ENCODE assay signal across 1 cellular context in genomic region chr2:46547223-46548102, GRCh38.
TF ChIP-seq lines count a peak whose summit lies in the region.

No MANE protein-coding gene starts in this region.

TF ChIP-seq in HepG2, 621 proteins besides CTCF, POLR2A, EP300 and RAD21 (continued from another document and continues in another):
- TF ChIP-seq TFDP1 (CRISPR knock-in tag; IDR thresholded peaks at IDR 0.05; ENCODE audit: borderline replicate concordance) (no peak), ZNF205 (CRISPR knock-in tag; IDR thresholded peaks at IDR 0.05) (peak; percentile 91; the same call in 1 of the 2 replicates), UBTF (CRISPR knock-in tag; IDR thresholded peaks at IDR 0.05) (peak; percentile 42; the same call in 1 of the 2 replicates), ETV5 (CRISPR knock-in tag; IDR thresholded peaks at IDR 0.05; ENCODE audit: borderline replicate concordance) (peak; percentile 54; the same call in 1 of the 2 replicates), RBAK (CRISPR knock-in tag; IDR thresholded peaks at IDR 0.05) (0 out of 2 replicates have a peak, but pooled peaks have one; percentile 56), ZNF12 (CRISPR knock-in tag; IDR thresholded peaks at IDR 0.05) (no peak), RNF219 (CRISPR knock-in tag; IDR thresholded peaks at IDR 0.05) (no peak), ELF4 (CRISPR knock-in tag; IDR thresholded peaks at IDR 0.05; ENCODE audit: borderline replicate concordance) (no peak), MED8 (CRISPR knock-in tag; IDR thresholded peaks at IDR 0.05; ENCODE audit: insufficient replicate concordance) (no peak), ARID3A (IDR thresholded peaks at IDR 0.05; ENCODE audit: low read depth, low read length) (no peak), ZFP37 (CRISPR knock-in tag; IDR thresholded peaks at IDR 0.05; ENCODE audit: borderline replicate concordance) (no peak), BCLAF1 (IDR thresholded peaks at IDR 0.05) (no peak), SALL1 (CRISPR knock-in tag; IDR thresholded peaks at IDR 0.05) (peak; percentile 79; the same call in 1 of the 2 replicates), PRMT3 (CRISPR knock-in tag; IDR thresholded peaks at IDR 0.05; ENCODE audit: borderline replicate concordance, low read depth) (peak; percentile 63; the same call in 1 of the 2 replicates), PHF20 (CRISPR knock-in tag; IDR thresholded peaks at IDR 0.05) (no peak), ZFY (CRISPR knock-in tag; IDR thresholded peaks at IDR 0.05) (no peak; the same call in 1 of the 2 replicates), ZNF556 (CRISPR knock-in tag; IDR thresholded peaks at IDR 0.05; ENCODE audit: borderline replicate concordance) (no peak), ZNF260 (CRISPR knock-in tag; IDR thresholded peaks at IDR 0.05; ENCODE audit: borderline replicate concordance, low read depth) (no peak), HOXA9 (CRISPR knock-in tag; IDR thresholded peaks at IDR 0.05; ENCODE audit: borderline replicate concordance) (peak; percentile 77), PHF21A (CRISPR knock-in tag; IDR thresholded peaks at IDR 0.05) (0 out of 2 replicates have a peak, but pooled peaks have one; percentile 44), ZNF660 (CRISPR knock-in tag; IDR thresholded peaks at IDR 0.05; ENCODE audit: borderline replicate concordance, low read depth) (no peak), ETS1 (CRISPR knock-in tag; IDR thresholded peaks at IDR 0.05) (no peak), ZMYM4 (CRISPR knock-in tag; IDR thresholded peaks at IDR 0.05) (0 out of 2 replicates have a peak, but pooled peaks have one; percentile 45), ZNF850 (CRISPR knock-in tag; conservative IDR thresholded peaks at IDR 0.05) (no peak), ZNF672 (CRISPR knock-in tag; IDR thresholded peaks at IDR 0.05) (no peak), SSRP1 (CRISPR knock-in tag; IDR thresholded peaks at IDR 0.05) (no peak), FOXK2 (IDR thresholded peaks at IDR 0.05) (peak; percentile 53; the same call in 1 of the 2 replicates), ZNF615 (CRISPR knock-in tag; IDR thresholded peaks at IDR 0.05; ENCODE audit: borderline replicate concordance) (no peak), SIX4 (CRISPR knock-in tag; IDR thresholded peaks at IDR 0.05) (peak; percentile 60; the same call in 1 of the 2 replicates), RCOR2 (CRISPR knock-in tag; IDR thresholded peaks at IDR 0.05) (peak; percentile 88), ZNF839 (CRISPR knock-in tag; IDR thresholded peaks at IDR 0.05; ENCODE audit: borderline replicate concordance) (no peak), CHD2 (IDR thresholded peaks at IDR 0.05; ENCODE audit: low read depth, low read length) (0 out of 2 replicates have a peak, but pooled peaks have one; percentile 26), MEF2D (CRISPR knock-in tag; IDR thresholded peaks at IDR 0.05) (peak; percentile 75; the same call in 1 of the 2 replicates), FOSL2 (CRISPR knock-in tag; IDR thresholded peaks at IDR 0.05) (peak; percentile 52), NFRKB (IDR thresholded peaks at IDR 0.05) (no peak), ZNF180 (CRISPR knock-in tag; IDR thresholded peaks at IDR 0.05; ENCODE audit: borderline replicate concordance, low read depth) (no peak), ZNF44 (CRISPR knock-in tag; IDR thresholded peaks at IDR 0.05) (no peak), ARHGAP35 (CRISPR knock-in tag; IDR thresholded peaks at IDR 0.05; ENCODE audit: borderline replicate concordance) (0 out of 2 replicates have a peak, but pooled peaks have one; percentile 50), ZNF724P (CRISPR knock-in tag; IDR thresholded peaks at IDR 0.05; ENCODE audit: borderline replicate concordance) (no peak), CBFB (CRISPR knock-in tag; IDR thresholded peaks at IDR 0.05) (peak; percentile 41; the same call in 1 of the 2 replicates), TAF15 (IDR thresholded peaks at IDR 0.05; ENCODE audit: low read depth, low read length, poor library complexity, severe bottlenecking) (no peak), ZNF709 (CRISPR knock-in tag; IDR thresholded peaks at IDR 0.05) (no peak), MXD1 (CRISPR knock-in tag; IDR thresholded peaks at IDR 0.05) (no peak), XBP1 (CRISPR knock-in tag; IDR thresholded peaks at IDR 0.05) (no peak), ASH2L (IDR thresholded peaks at IDR 0.05; ENCODE audit: insufficient read length, low read depth, low read length) (peak; percentile 16), TRAFD1 (CRISPR knock-in tag; IDR thresholded peaks at IDR 0.05; ENCODE audit: borderline replicate concordance) (no peak), ATF1 (CRISPR knock-in tag; IDR thresholded peaks at IDR 0.05) (peak; percentile 37; the same call in 1 of the 2 replicates), ZHX1 (CRISPR knock-in tag; IDR thresholded peaks at IDR 0.05; ENCODE audit: low read depth) (0 out of 2 replicates have a peak, but pooled peaks have one; percentile 9), NCOR1 (IDR thresholded peaks at IDR 0.05; ENCODE audit: borderline replicate concordance, low read length) (peak; percentile 99), GZF1 (CRISPR knock-in tag; IDR thresholded peaks at IDR 0.05) (no peak), ZFX (CRISPR knock-in tag; IDR thresholded peaks at IDR 0.05; ENCODE audit: low read depth) (0 out of 2 replicates have a peak, but pooled peaks have one; percentile 15)
